Comparison of ENCODE assay signal across 8 cellular contexts in the genomic region with DNA sequence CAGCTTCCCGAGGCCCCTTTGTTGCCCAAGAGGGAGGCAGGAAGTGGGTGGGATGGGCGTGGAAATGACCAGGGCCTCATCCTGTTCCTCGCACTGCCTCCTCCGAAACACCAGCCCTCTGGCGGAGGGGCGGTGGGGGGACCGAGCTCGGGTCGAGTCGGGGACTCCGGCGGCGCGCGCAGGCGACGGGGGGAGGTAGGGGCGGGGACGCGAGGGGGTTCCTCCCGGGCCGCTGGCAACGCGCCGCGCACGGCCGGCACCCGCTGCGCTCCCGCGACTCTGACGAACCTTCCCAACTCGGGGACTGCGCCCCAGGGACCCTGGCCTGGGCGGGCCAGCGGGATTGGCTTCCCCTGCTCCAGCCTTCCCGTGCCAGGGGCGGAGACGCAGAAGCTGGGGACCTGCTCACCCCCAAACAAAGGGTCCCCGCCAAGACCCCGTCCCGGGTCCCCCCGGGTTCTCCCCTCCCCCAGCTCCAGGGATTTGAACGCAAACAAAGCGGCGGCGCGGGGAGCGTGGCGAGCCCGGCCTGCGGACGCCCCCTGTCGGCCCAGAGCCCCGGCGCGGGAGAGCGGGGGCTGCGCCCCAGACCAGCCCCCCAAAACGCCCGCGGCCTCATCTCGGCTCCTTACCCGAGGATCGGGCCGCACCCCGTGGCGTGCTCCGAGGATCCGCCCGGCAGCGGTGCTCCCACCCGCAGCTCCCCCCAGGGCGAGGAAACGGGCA. TPM values are rescaled to one million over a fixed set of nuclear protein-coding genes. Genes with fewer than 3 reads are reported as not detected.
DNase-seq lines count a peak whose midpoint lies in the region; ATAC-seq and TF ChIP-seq lines count a peak whose summit lies in the region.

No MANE protein-coding gene starts in this region.

- peaks cover 39% of the 10 kb centered on the region for H3K36me3 ChIP-seq in HUES48 (ENCODE audit: control insufficient read depth, insufficient read depth, low read length)
- peaks cover 0 to 27% of the 10 kb centered on the region in 2 donors for H3K36me3 ChIP-seq in vagina

- intact Hi-C loops in vagina (cut with DNase I), result loop anchor here (2.0 kb wide), 1 partner anchor 38 kb away; no protein-coding TSS in a partner anchor

- H3K4me3 ChIP-seq in HUES48 (ENCODE audit: low read depth, low read length) (peak overlapping the region; percentile 91), vagina (peak overlapping the region; percentile 78 to 100)

- H3K9me3 Mint-ChIP-seq in activated naive CD8-positive, alpha-beta T cell treated with anti-CD3 and anti-CD28 coated beads for 36 hours, result no peaks in the 10 kb centered on the region

- peak in 2 of 3 experiments; percentile 11 to 45 for TF ChIP-seq CTCF in vagina (IDR thresholded peaks at IDR 0.05)

- H3K4me3 Mint-ChIP-seq in activated naive CD8-positive, alpha-beta T cell treated with anti-CD3 and anti-CD28 coated beads for 36 hours, result peak overlapping the region; percentile 84

- peaks cover 10% of the 10 kb centered on the region for H3K27me3 Mint-ChIP-seq in activated naive CD8-positive, alpha-beta T cell treated with anti-CD3 and anti-CD28 coated beads for 36 hours

- peak; percentile 43 for ATAC-seq in GM18907 (IDR thresholded peaks at IDR 0.05; ENCODE audit: unreplicated experiment)

- H3K9ac ChIP-seq in HUES48 (ENCODE audit: low read depth, low read length), result peak overlapping the region; percentile 93

- TF ChIP-seq POLR2A in vagina (IDR thresholded peaks at IDR 0.05), result peak in 1 of 2 donors; percentile 12

- H3K9me3 ChIP-seq in HUES48 (ENCODE audit: control insufficient read depth, insufficient read depth, low read length) (no peaks in the 10 kb centered on the region), vagina (no peaks in the 10 kb centered on the region)

- peaks cover 20% of the 10 kb centered on the region for H3K4me1 ChIP-seq in HUES48 (ENCODE audit: control insufficient read depth, insufficient read depth, low read length)
- H3K4me1 ChIP-seq in vagina, result peaks cover 56% of the 10 kb centered on the region

- peaks cover 33% of the 10 kb centered on the region for H3K4me1 Mint-ChIP-seq in activated naive CD8-positive, alpha-beta T cell treated with anti-CD3 and anti-CD28 coated beads for 36 hours

- DNase-seq in Ammon's horn (ENCODE audit: low spot score) (peak; percentile 81), RKO (ENCODE audit: low spot score) (peak; percentile 90), glomerular visceral epithelial cell (ENCODE audit: extremely low spot score) (peak; percentile 94), non-pigmented ciliary epithelial cell (ENCODE audit: low read depth) (peak; percentile 56), vagina (ENCODE audit: extremely low spot score in 2 of 2) (no peak)
- DNase-seq in activated naive CD8-positive, alpha-beta T cell treated with anti-CD3 and anti-CD28 coated beads for 36 hours, result peak; percentile 73

- peaks cover 10% of the 10 kb centered on the region for H3K27me3 ChIP-seq in HUES48 (ENCODE audit: control insufficient read depth, insufficient read depth, low read length)
- no peaks in the 10 kb centered on the region for H3K27me3 ChIP-seq in vagina

- H3K27ac ChIP-seq in HUES48 (ENCODE audit: low read depth, low read length), result peak overlapping the region; percentile 96
- peak overlapping the region; percentile 98 for H3K27ac ChIP-seq in vagina

- peaks cover 7% of the 10 kb centered on the region for H3K36me3 Mint-ChIP-seq in activated naive CD8-positive, alpha-beta T cell treated with anti-CD3 and anti-CD28 coated beads for 36 hours

- H3K27ac Mint-ChIP-seq in activated naive CD8-positive, alpha-beta T cell treated with anti-CD3 and anti-CD28 coated beads for 36 hours, result peak overlapping the region; percentile 77

RNA-seq across cellular contexts. Expression of a gene that starts 1.2 kb away (rescaled TPM):
- total RNA-seq in activated naive CD8-positive, alpha-beta T cell treated with anti-CD3 and anti-CD28 coated beads for 36 hours, result 1 to 10 TPM; 5.9 to 8.3 TPM
- 60.6 TPM for total RNA-seq in vagina

RNA-seq across cellular contexts. Expression of a gene that starts 10.9 kb away (rescaled TPM):
- 10 to 100 TPM; 22.7 to 25.2 TPM for total RNA-seq in activated naive CD8-positive, alpha-beta T cell treated with anti-CD3 and anti-CD28 coated beads for 36 hours
- total RNA-seq in vagina, result 20.4 TPM

RNA-seq across cellular contexts. Expression of a gene that starts 24.9 kb away (rescaled TPM):
- total RNA-seq in activated naive CD8-positive, alpha-beta T cell treated with anti-CD3 and anti-CD28 coated beads for 36 hours, result 1 to 10 TPM; 2.7 to 3.2 TPM
- 0.98 TPM for total RNA-seq in vagina

RNA-seq across cellular contexts. Expression of a gene that starts 52.6 kb away (rescaled TPM):
- total RNA-seq in activated naive CD8-positive, alpha-beta T cell treated with anti-CD3 and anti-CD28 coated beads for 36 hours, result 10 to 100 TPM; 15.5 to 17.2 TPM
- total RNA-seq in vagina, result 16.5 TPM

Comparison
In these comparisons a context has a peak if more than half of its experiments do, and no peak if none do; other contexts are left out.
1. DNase-seq: peak in Ammon's horn (single experiment), RKO (single experiment), activated naive CD8-positive, alpha-beta T cell treated with anti-CD3 and anti-CD28 coated beads for 36 hours (single experiment), glomerular visceral epithelial cell (single experiment) and non-pigmented ciliary epithelial cell (single experiment); none in vagina (0 of 2).